Comparison of ENCODE assay signal across 8 cellular contexts in the genomic region with DNA sequence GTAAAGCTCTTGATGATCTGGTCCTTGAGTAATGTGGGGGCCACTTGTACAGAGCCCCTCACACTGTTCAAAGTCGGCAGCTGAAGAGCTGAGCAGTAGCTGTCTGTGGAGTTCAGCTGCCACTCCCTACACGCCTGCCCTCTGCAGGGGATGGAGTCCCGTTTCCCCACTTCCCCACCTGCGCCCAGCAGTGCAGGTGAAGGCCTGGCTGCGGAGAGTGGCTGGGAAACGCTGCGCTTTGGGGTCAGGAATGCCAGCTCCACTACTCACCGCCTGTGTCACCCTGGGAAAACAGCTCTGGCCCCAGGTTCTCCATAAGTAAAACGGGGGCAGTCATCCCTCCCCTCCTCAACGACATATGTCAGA. TPM values are rescaled to one million over a fixed set of nuclear protein-coding genes. Genes with fewer than 3 reads are reported as not detected.
A peak's percentile ranks its signal among the peaks of the same experiment; 100 is the strongest.
DNase-seq lines count a peak whose midpoint lies in the region; ATAC-seq and TF ChIP-seq lines count a peak whose summit lies in the region.
"Not testable (repeated sequence)": the region's sequence is repeated elsewhere in the genome, so short reads cannot be mapped to it uniquely, and the experiment has no call there.

No MANE protein-coding gene starts in this region.

- H3K27ac ChIP-seq in CD4-positive, alpha-beta T cell (ENCODE audit: low read depth, low read length), result not testable (repeated sequence)
- H3K27ac ChIP-seq in skin epidermis, result peak overlapping the region in 20 of 21 experiments; percentile 27 to 92 (median 80)

- TF ChIP-seq CTCF in CD4-positive, alpha-beta T cell (IDR thresholded peaks at IDR 0.05); epithelial cell of proximal tubule (conservative IDR thresholded peaks at IDR 0.05; ENCODE audit: low read depth, low read length); lower leg skin (IDR thresholded peaks at IDR 0.05): not testable (repeated sequence)

- peak overlapping the region; percentile 99 for H3K4me3 Mint-ChIP-seq in CD4-positive, alpha-beta T cell
- H3K4me3 Mint-ChIP-seq in activated T-helper 1 cell treated with anti-CD3 and anti-CD28 coated beads, Interleukin-12 subunit alpha, Interleukin-12 subunit beta, Interleukin-2, Interleukin-4 antibody, amounts not matched to agents 30 ng/mL and 10 ng/mL and 1 ng/mL, durations not matched to agents 14 hours and 24 hours and 36 hours, result peak overlapping the region; percentile 99

- POLR2A ChIA-PET in CD4-positive, alpha-beta T cell (lab: Charles Lee), result interaction anchor here (0.8 to 2.1 kb wide), 5 partner anchors 196 to 380 kb away, joined by 3 to 8 read pairs (median 3); a partner anchor contains a TSS

- not testable (repeated sequence) for H3K27me3 ChIP-seq in CD4-positive, alpha-beta T cell (ENCODE audit: control insufficient read depth, insufficient read depth, low read length)

- 0 to 1% methylated on average over 10 of the region's 10 CpGs for WGBS in lower leg skin, 2 donors

- CTCF ChIA-PET in CD4-positive, alpha-beta T cell (lab: Charles Lee), result not testable (repeated sequence)

- peak; percentile 24 for ATAC-seq in CD4-positive, alpha-beta T cell (ENCODE audit: poor library complexity)
- ATAC-seq in GM19452 (IDR thresholded peaks at IDR 0.05; ENCODE audit: unreplicated experiment) (peak; percentile 7), HG03025 (IDR thresholded peaks at IDR 0.05; ENCODE audit: low FRiP score, unreplicated experiment) (peak; percentile 18)

- not testable (repeated sequence) for H3K27me3 Mint-ChIP-seq in CD4-positive, alpha-beta T cell; activated T-helper 1 cell treated with anti-CD3 and anti-CD28 coated beads, Interleukin-12 subunit alpha, Interleukin-12 subunit beta, Interleukin-2, Interleukin-4 antibody, amounts not matched to agents 30 ng/mL and 10 ng/mL and 1 ng/mL, durations not matched to agents 14 hours and 24 hours and 36 hours (ENCODE audit: insufficient read depth)

- TF ChIP-seq POLR2A in lower leg skin (IDR thresholded peaks at IDR 0.05), result not testable (repeated sequence)

- intact Hi-C loops in CD4-positive, alpha-beta T cell (cut with DNase I, micrococcal nuclease), result loop anchor here in 1 of 2 experiments (1.0 to 5.0 kb wide), 2 partner anchors 195 to 237 kb away; a partner anchor contains a TSS
- intact Hi-C loops in activated T-helper 1 cell treated with anti-CD3 and anti-CD28 coated beads, Interleukin-12 subunit alpha, Interleukin-12 subunit beta, Interleukin-2, Interleukin-4 antibody, amounts not matched to agents 30 ng/mL and 10 ng/mL and 1 ng/mL, durations not matched to agents 14 hours and 24 hours and 36 hours (cut with micrococcal nuclease), result loop anchor here (1.0 to 5.0 kb wide), 6 partner anchors 130 to 379 kb away; a partner anchor contains a TSS
- intact Hi-C loops in lower leg skin (cut with DNase I; ENCODE audit: low total_unique reads), result not testable (repeated sequence)

- H3K4me3 ChIP-seq in epithelial cell of proximal tubule (ENCODE audit: low read depth, low read length), result peak overlapping the region; percentile 99
- H3K4me3 ChIP-seq in lower leg skin (ENCODE audit: low read depth, poor library complexity, severe bottlenecking), result peak overlapping the region; percentile 78
- peak overlapping the region; percentile 60 to 97 (median 88) for H3K4me3 ChIP-seq in skin epidermis

- not testable (repeated sequence) for H3K9me3 ChIP-seq in CD4-positive, alpha-beta T cell (ENCODE audit: control insufficient read depth, low read length)

- H3K4me1 Mint-ChIP-seq in CD4-positive, alpha-beta T cell (ENCODE audit: low read depth), result peaks cover 27% of the 10 kb centered on the region
- H3K4me1 Mint-ChIP-seq in activated T-helper 1 cell treated with anti-CD3 and anti-CD28 coated beads, Interleukin-12 subunit alpha, Interleukin-12 subunit beta, Interleukin-2, Interleukin-4 antibody, amounts not matched to agents 30 ng/mL and 10 ng/mL and 1 ng/mL, durations not matched to agents 14 hours and 24 hours and 36 hours (ENCODE audit: low read depth), result peaks cover 22% of the 10 kb centered on the region

- H3K9me3 Mint-ChIP-seq in CD4-positive, alpha-beta T cell; activated T-helper 1 cell treated with anti-CD3 and anti-CD28 coated beads, Interleukin-12 subunit alpha, Interleukin-12 subunit beta, Interleukin-2, Interleukin-4 antibody, amounts not matched to agents 30 ng/mL and 10 ng/mL and 1 ng/mL, durations not matched to agents 14 hours and 24 hours and 36 hours: not testable (repeated sequence)

- peak overlapping the region; percentile 88 for H3K27ac Mint-ChIP-seq in CD4-positive, alpha-beta T cell
- peak overlapping the region; percentile 96 for H3K27ac Mint-ChIP-seq in activated T-helper 1 cell treated with anti-CD3 and anti-CD28 coated beads, Interleukin-12 subunit alpha, Interleukin-12 subunit beta, Interleukin-2, Interleukin-4 antibody, amounts not matched to agents 30 ng/mL and 10 ng/mL and 1 ng/mL, durations not matched to agents 14 hours and 24 hours and 36 hours

- peaks cover 12% of the 10 kb centered on the region for H3K36me3 Mint-ChIP-seq in CD4-positive, alpha-beta T cell (ENCODE audit: low read depth)
- not testable (repeated sequence) for H3K36me3 Mint-ChIP-seq in activated T-helper 1 cell treated with anti-CD3 and anti-CD28 coated beads, Interleukin-12 subunit alpha, Interleukin-12 subunit beta, Interleukin-2, Interleukin-4 antibody, amounts not matched to agents 30 ng/mL and 10 ng/mL and 1 ng/mL, durations not matched to agents 14 hours and 24 hours and 36 hours (ENCODE audit: low read depth)

- peak in 1 of 10 experiments; percentile 3 for DNase-seq in CD4-positive, alpha-beta T cell
- peak; percentile 47 for DNase-seq in NCI-H2171 treated with DMSO at 0.1 percent for 48 hours (lab: John Stamatoyannopoulos, UW)
- not testable (repeated sequence) for DNase-seq in activated T-helper 1 cell treated with anti-CD3 and anti-CD28 coated beads, Interleukin-12 subunit alpha, Interleukin-12 subunit beta, Interleukin-2, Interleukin-4 antibody, amounts not matched to agents 30 ng/mL and 10 ng/mL and 1 ng/mL, durations not matched to agents 14 hours and 24 hours and 36 hours (ENCODE audit: low spot score); epithelial cell of proximal tubule (ENCODE audit: low read depth); lower leg skin (ENCODE audit: low spot score in 2 of 2)

RNA-seq across cellular contexts. Expression of a gene that starts 0.5 kb away (rescaled TPM):
- 10 to 100 TPM; 26.5 to 27.5 TPM for total RNA-seq in CD4-positive, alpha-beta T cell
- 33.2 and 34.9 TPM in 2 replicates for total RNA-seq in activated T-helper 1 cell treated with anti-CD3 and anti-CD28 coated beads, Interleukin-12 subunit alpha, Interleukin-12 subunit beta, Interleukin-2, Interleukin-4 antibody, amounts not matched to agents 30 ng/mL and 10 ng/mL and 1 ng/mL, durations not matched to agents 14 hours and 24 hours and 36 hours
- total RNA-seq in epithelial cell of proximal tubule (31.4 and 32.5 TPM in 2 replicates), lower leg skin (10 to 100 TPM; 22.8 to 36.2 (median 23.6) TPM)
